ENCODE assay signal across 19 cellular contexts in the genomic region with DNA sequence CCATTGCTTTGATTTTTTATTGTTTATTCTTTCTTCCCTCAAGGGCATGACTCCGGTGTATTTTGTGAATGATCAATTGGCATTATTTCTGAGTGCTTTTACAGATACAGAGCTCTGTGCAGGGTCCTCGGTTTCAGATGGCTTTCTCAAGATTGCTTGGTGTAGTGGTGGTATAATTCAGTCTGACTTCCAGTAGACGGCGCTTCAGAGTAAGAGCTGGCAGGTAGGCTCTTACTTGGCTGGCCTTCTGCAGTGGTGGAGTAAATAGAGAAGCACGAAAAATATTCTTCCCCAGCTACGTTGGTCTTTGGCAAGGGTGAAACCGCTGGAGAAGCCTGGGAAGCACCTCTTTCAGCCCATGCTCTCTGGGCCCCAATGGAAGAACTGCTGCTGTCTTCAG.
"Had no signal": no experiment of that assay in that cellular context is flagged by ENCODE, and none has a peak within 500 bp of the region (broad histone marks: within the 10 kb centered on the region; RNA-seq: fewer than 3 reads in every experiment).

No MANE protein-coding gene starts in this region.

- H3K9me3 ChIP-seq: esophagus muscularis mucosa, tibial nerve, vagina had no signal

- ATAC-seq: activated T-cell treated with anti-CD3 and anti-CD28 coated beads, Interleukin-2, amount 50 U/mL, for 72 hours; left ventricle myocardium superior; natural killer cell treated with Interleukin-12 subunit alpha and Interleukin-12 subunit beta and Interleukin-15 and Interleukin-18, amount 100 ng/mL, for 72 hours; stimulated activated memory B cell treated with anti-CD40 and anti-IgM and Interleukin-4, amounts not matched to agents 10 μg/mL and 1 μg/mL and 100 μg/mL, for 72 hours had no signal

- H3K27me3 ChIP-seq: esophagus muscularis mucosa, tibial nerve, vagina had no signal

- H3K4me1 ChIP-seq: esophagus muscularis mucosa, tibial nerve, vagina had no signal

- H3K36me3 Mint-ChIP-seq: activated naive CD8-positive, alpha-beta T cell; stimulated activated memory B cell treated with anti-CD40 and anti-IgM and Interleukin-4, amounts not matched to agents 10 μg/mL and 1 μg/mL and 100 μg/mL, for 72 hours had no signal

- H3K4me3 ChIP-seq: esophagus muscularis mucosa, tibial nerve, vagina had no signal

- H3K27ac Mint-ChIP-seq: activated B cell treated with CpG ODN at 0.5 μM for 24 hours; activated naive CD8-positive, alpha-beta T cell; activated T-cell treated with anti-CD3 and anti-CD28 coated beads, Interleukin-2, amount 50 U/mL, for 72 hours; natural killer cell treated with Interleukin-12 subunit alpha and Interleukin-12 subunit beta and Interleukin-15 and Interleukin-18, amount 100 ng/mL, for 72 hours; stimulated activated memory B cell treated with anti-CD40 and anti-IgM and Interleukin-4, amounts not matched to agents 10 μg/mL and 1 μg/mL and 100 μg/mL, for 72 hours had no signal

- DNase-seq: activated B cell treated with CpG ODN at 0.5 μM for 24 hours; activated CD4-positive, alpha-beta T cell treated with anti-CD3 and anti-CD28 coated beads for 48 hours; activated CD8-positive, alpha-beta memory T cell treated with anti-CD3 and anti-CD28 coated beads, Interleukin-2, amount 50 U/mL, for 48 hours; activated gamma-delta T cell; activated T-cell treated with anti-CD3 and anti-CD28 coated beads, Interleukin-2, amount 50 U/mL, for 72 hours; amniotic stem cell; caudate nucleus; kidney glomerular epithelial cell; left ventricle myocardium superior; mesenchymal stem cell; nucleus accumbens; retina; stimulated activated CD4-positive, alpha-beta T cell treated with anti-CD3 and anti-CD28 coated beads, Interleukin-2, amount 100 ng/mL, for 48 hours had no signal

- H3K4me3 Mint-ChIP-seq: activated B cell treated with CpG ODN at 0.5 μM for 24 hours; activated naive CD8-positive, alpha-beta T cell; activated T-cell treated with anti-CD3 and anti-CD28 coated beads, Interleukin-2, amount 50 U/mL, for 72 hours; natural killer cell treated with Interleukin-12 subunit alpha and Interleukin-12 subunit beta and Interleukin-15 and Interleukin-18, amount 100 ng/mL, for 72 hours; stimulated activated memory B cell treated with anti-CD40 and anti-IgM and Interleukin-4, amounts not matched to agents 10 μg/mL and 1 μg/mL and 100 μg/mL, for 72 hours had no signal

- H3K27ac ChIP-seq: esophagus muscularis mucosa, tibial nerve, vagina had no signal

- H3K36me3 ChIP-seq: esophagus muscularis mucosa, tibial nerve, vagina had no signal

- H3K4me1 Mint-ChIP-seq: activated B cell treated with CpG ODN at 0.5 μM for 24 hours; stimulated activated memory B cell treated with anti-CD40 and anti-IgM and Interleukin-4, amounts not matched to agents 10 μg/mL and 1 μg/mL and 100 μg/mL, for 72 hours had no signal

- H3K27me3 Mint-ChIP-seq: activated B cell treated with CpG ODN at 0.5 μM for 24 hours; activated naive CD8-positive, alpha-beta T cell; natural killer cell treated with Interleukin-12 subunit alpha and Interleukin-12 subunit beta and Interleukin-15 and Interleukin-18, amount 100 ng/mL, for 72 hours; stimulated activated memory B cell treated with anti-CD40 and anti-IgM and Interleukin-4, amounts not matched to agents 10 μg/mL and 1 μg/mL and 100 μg/mL, for 72 hours had no signal
